Comparison of ENCODE assay signal across 8 cellular contexts in genomic region chr12:14239350-14239934, GRCh38.
DNase-seq lines count a peak whose midpoint lies in the region; ATAC-seq and TF ChIP-seq lines count a peak whose summit lies in the region.

No MANE protein-coding gene starts in this region.

- H3K36me3 ChIP-seq in BLaER1 treated with 17β-estradiol and CSF1 and Interleukin-3, amounts not matched to agents 10 nM and 100 nM, result peaks cover 0 to 6% (median 0%) of the 10 kb centered on the region in 11 experiments; a peak in 1 of 22 replicates
- no peaks in the 10 kb centered on the region for H3K36me3 ChIP-seq in Panc1 (ENCODE audit: control insufficient read depth, insufficient read depth, low read length)
- H3K36me3 ChIP-seq in mammary epithelial cell (ENCODE audit: insufficient read depth, low read length), result no peaks in the 10 kb centered on the region
- H3K36me3 ChIP-seq in aorta (ENCODE audit: control insufficient read depth in 1 of 2, insufficient read depth in 2 of 2, low read length in 1 of 2), result no peaks in the 10 kb centered on the region

- 27% methylated on average over 8 of the region's 13 CpGs for WGBS in mammary epithelial cell (ENCODE audit: low coverage, missing lambda C conversion rate)
- WGBS in aorta, 2 donors, result 41 to 51% methylated on average over 13 of the region's 13 CpGs

- H2AFZ ChIP-seq in mammary epithelial cell (ENCODE audit: low read depth, low read length), result peak overlapping the region; percentile 85

- H3K4me2 ChIP-seq in BLaER1 treated with 17β-estradiol and CSF1 and Interleukin-3, amounts not matched to agents 10 nM and 100 nM, result peak overlapping the region; percentile 75 to 92 (median 87)
- H3K4me2 ChIP-seq in mammary epithelial cell (ENCODE audit: insufficient read depth, low read depth, low read length), result peak overlapping the region; percentile 50

- TF ChIP-seq CTCF in Panc1 (IDR thresholded peaks at IDR 0.05), result 0 out of 2 replicates have a peak, but pooled peaks have one; percentile 26
- TF ChIP-seq CTCF in mammary epithelial cell (conservative IDR thresholded peaks at IDR 0.05 in 1 of 2, IDR thresholded peaks at IDR 0.05 in 1 of 2; ENCODE audit: extremely low read depth in 1 of 2, insufficient read depth in 1 of 2, low read depth in 1 of 2, low read length in 2 of 2), result peak in 1 of 2 donors; percentile 18

- BruUV-seq in Panc1 (replicated peaks; lab: Mats Ljungman, UMichigan) (no TSS peak), mammary epithelial cell (replicated peaks; lab: Mats Ljungman, UMichigan) (no TSS peak)

- DNase-seq in Panc1 (ENCODE audit: low read depth, low spot score) (no peak), mammary epithelial cell (peak; percentile 46), medulla oblongata (ENCODE audit: extremely low spot score) (peak; percentile 75), aorta (no peak), posterior cingulate gyrus (no peak)

- peak overlapping the region; percentile 42 to 59 (median 46); a peak in 19 of 20 replicates for H3K4me3 ChIP-seq in BLaER1 treated with 17β-estradiol and CSF1 and Interleukin-3, amounts not matched to agents 10 nM and 100 nM
- peak overlapping the region; percentile 35 to 64 for H3K4me3 ChIP-seq in Panc1 (ENCODE audit: low read depth in 2 of 2, low read length in 2 of 2)
- no peak overlapping the region for H3K4me3 ChIP-seq in mammary epithelial cell (replicated peaks in 1 of 3; ENCODE audit: insufficient read depth in 1 of 3, low read depth in 2 of 3, low read length in 3 of 3)
- H3K4me3 ChIP-seq in aorta (ENCODE audit: low read length in 2 of 2), result no peak overlapping the region

- in situ Hi-C loops in Panc1 (cut with HindIII; ENCODE audit: low pct_unique_long_range_greater_than_20kb, low sequenced_read_pairs), result no loop called here
- in situ Hi-C loops in mammary epithelial cell (cut with MboI; ENCODE audit: low sequenced_read_pairs in 2 of 2), result loop anchor here (25.0 kb wide), 2 partner anchors 373 to 423 kb away; no protein-coding TSS in a partner anchor

- POLR2A ChIA-PET in Panc1 (lab: Charles Lee), result no interaction called here

- H3K27ac ChIP-seq in BLaER1 treated with 17β-estradiol and CSF1 and Interleukin-3, amounts not matched to agents 10 nM and 100 nM, result peak overlapping the region; percentile 71 to 95 (median 87); a peak in 21 of 22 replicates
- peak overlapping the region; percentile 86 for H3K27ac ChIP-seq in Panc1 (ENCODE audit: low read length)
- H3K27ac ChIP-seq in mammary epithelial cell (ENCODE audit: insufficient read depth, low read depth, low read length), result no peak overlapping the region
- H3K27ac ChIP-seq in aorta (ENCODE audit: low read depth in 1 of 2, low read length in 2 of 2), result no peak overlapping the region

- H3K79me2 ChIP-seq in mammary epithelial cell (ENCODE audit: insufficient read depth, low read length), result no peaks in the 10 kb centered on the region

- peak overlapping the region; percentile 69 to 82 (median 76) for H3K9ac ChIP-seq in BLaER1 treated with 17β-estradiol and CSF1 and Interleukin-3, amounts not matched to agents 10 nM and 100 nM
- H3K9ac ChIP-seq in mammary epithelial cell (ENCODE audit: insufficient read depth, low read length), result no peak overlapping the region

- peaks cover 24 to 38% (median 34%) of the 10 kb centered on the region in 11 experiments for H3K9me3 ChIP-seq in BLaER1 treated with 17β-estradiol and CSF1 and Interleukin-3, amounts not matched to agents 10 nM and 100 nM (replicated peaks in 1 of 11)
- H3K9me3 ChIP-seq in Panc1 (ENCODE audit: control insufficient read depth, insufficient read depth, low read depth, low read length) (no peaks in the 10 kb centered on the region), mammary epithelial cell (replicated peaks; ENCODE audit: insufficient read depth, low read length) (no peaks in the 10 kb centered on the region), aorta (ENCODE audit: control insufficient read depth, low read length) (peaks cover 1% of the 10 kb centered on the region)

- intact Hi-C loops in Panc1 (cut with micrococcal nuclease; ENCODE audit: unreplicated experiment) (loop anchor here (5.0 kb wide), 1 partner anchor 213 kb away; no protein-coding TSS in a partner anchor), mammary epithelial cell (cut with micrococcal nuclease) (no loop called here), aorta (cut with DNase I) (loop anchor here (5.0 kb wide), 5 partner anchors 178 to 423 kb away; no protein-coding TSS in a partner anchor), posterior cingulate gyrus (cut with DNase I) (loop anchor here (2.0 to 5.0 kb wide), 4 partner anchors 128 to 425 kb away; partner anchors contain the start of gene ATF7IP)

- peaks cover 28 to 40% (median 35%) of the 10 kb centered on the region in 10 experiments for H3K4me1 ChIP-seq in BLaER1 treated with 17β-estradiol and CSF1 and Interleukin-3, amounts not matched to agents 10 nM and 100 nM
- H3K4me1 ChIP-seq in Panc1 (ENCODE audit: control insufficient read depth, insufficient read depth, low read length), result peaks cover 5% of the 10 kb centered on the region
- peaks cover 5% of the 10 kb centered on the region for H3K4me1 ChIP-seq in mammary epithelial cell (ENCODE audit: insufficient read depth, low read length)
- H3K4me1 ChIP-seq in aorta (ENCODE audit: control insufficient read depth in 1 of 2, insufficient read depth in 2 of 2, low read length in 2 of 2), result no peaks in the 10 kb centered on the region

- ATAC-seq in GM18870 (IDR thresholded peaks at IDR 0.05; ENCODE audit: unreplicated experiment) (peak; percentile 72), HG03097 (IDR thresholded peaks at IDR 0.05; ENCODE audit: low FRiP score, unreplicated experiment) (peak; percentile 69), Panc1 (peak; percentile 87), aorta (ENCODE audit: low FRiP score) (peak; percentile 65)

- dilution Hi-C loops in mammary epithelial cell (cut with HindIII; ENCODE audit: low sequenced_read_pairs), result loop anchor here (10.0 kb wide), 1 partner anchor 305 kb away; no protein-coding TSS in a partner anchor

- H4K20me1 ChIP-seq in BLaER1 treated with 17β-estradiol and CSF1 and Interleukin-3, amounts not matched to agents 10 nM and 100 nM, result no peaks in the 10 kb centered on the region
- no peaks in the 10 kb centered on the region for H4K20me1 ChIP-seq in mammary epithelial cell (ENCODE audit: insufficient read depth, low read length)

- H3K27me3 ChIP-seq in BLaER1 treated with 17β-estradiol and CSF1 and Interleukin-3, amounts not matched to agents 10 nM and 100 nM, result no peaks in the 10 kb centered on the region
- H3K27me3 ChIP-seq in Panc1 (ENCODE audit: control insufficient read depth, insufficient read depth, low read length) (no peaks in the 10 kb centered on the region), mammary epithelial cell (ENCODE audit: insufficient read depth, low read length) (no peaks in the 10 kb centered on the region), aorta (ENCODE audit: control insufficient read depth in 1 of 2, insufficient read depth in 2 of 2, low read length in 1 of 2) (no peaks in the 10 kb centered on the region)

- CTCF ChIA-PET in Panc1 (lab: Charles Lee), result interaction anchor here (0.7 kb wide), 1 partner anchor 215 kb away, joined by 3 read pairs; no protein-coding TSS in a partner anchor
- CTCF ChIA-PET in mammary epithelial cell (lab: Charles Lee; ENCODE audit: low non-redundant PET), result no interaction called here

Comparison
In these comparisons a context has a peak if more than half of its experiments do, and no peak if none do; other contexts are left out.
1. H3K27ac ChIP-seq: peak in BLaER1 treated with 17β-estradiol and CSF1 and Interleukin-3, amounts not matched to agents 10 nM and 100 nM (11 of 11) and Panc1 (single experiment); none in mammary epithelial cell (single experiment) and aorta (0 of 2).
2. H3K4me3 ChIP-seq: peak in BLaER1 treated with 17β-estradiol and CSF1 and Interleukin-3, amounts not matched to agents 10 nM and 100 nM (10 of 10) and Panc1 (2 of 2); none in mammary epithelial cell (0 of 3) and aorta (0 of 2).
3. DNase-seq: peak in mammary epithelial cell (single experiment) and medulla oblongata (single experiment); none in Panc1 (single experiment), aorta (0 of 2) and posterior cingulate gyrus (0 of 10).
4. Peak in every context shown above with its lines, with median percentiles within 50 percentile points of each other: ATAC-seq.